Comparison of ENCODE assay signal across 8 cellular contexts in the genomic region with DNA sequence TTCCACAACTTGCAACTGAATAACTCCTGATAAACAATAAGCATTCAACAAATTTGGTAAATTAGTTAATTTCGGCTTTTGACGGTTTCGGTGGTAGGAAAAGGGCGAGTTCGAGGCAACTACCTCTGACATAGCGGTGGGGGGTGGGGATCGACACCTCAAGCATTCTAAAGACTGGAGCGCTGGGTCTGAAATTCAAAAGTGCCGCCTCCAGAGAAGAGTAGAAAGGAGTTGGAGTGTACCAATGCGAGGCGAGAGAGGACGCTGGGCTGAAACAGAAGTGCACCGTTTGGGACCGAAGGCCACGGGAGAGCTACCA. TPM values are rescaled to one million over a fixed set of nuclear protein-coding genes. Genes with fewer than 3 reads are reported as not detected.
DNase-seq lines count a peak whose midpoint lies in the region; ATAC-seq and TF ChIP-seq lines count a peak whose summit lies in the region.

No MANE protein-coding gene starts in this region.

- peak overlapping the region; percentile 97 for H3K27ac ChIP-seq in SU-DHL-6 (ENCODE audit: low read depth, low read length)

- H3K36me3 Mint-ChIP-seq in activated CD4-positive, alpha-beta T cell treated with anti-CD3 and anti-CD28 coated beads, Interleukin-2, amount 10 ng/mL, durations not matched to agents 7 days and 5 days (ENCODE audit: low read depth) = peaks cover 22% of the 10 kb centered on the region

- peak overlapping the region; percentile 90 for H3K4me2 ChIP-seq in SU-DHL-6 (ENCODE audit: low read depth, low read length, poor library complexity, severe bottlenecking)

- peak; percentile 59 for DNase-seq in activated CD4-positive, alpha-beta T cell treated with anti-CD3 and anti-CD28 coated beads, Interleukin-2, amount 10 ng/mL, durations not matched to agents 7 days and 5 days
- DNase-seq in activated CD4-positive, alpha-beta T cell treated with anti-CD3 and anti-CD28 coated beads, Interleukin-2, amount 50 U/mL, for 1 hour = no peak
- no peak for DNase-seq in fibroblast of mammary gland (ENCODE audit: low read depth)
- DNase-seq in renal cortical epithelial cell (ENCODE audit: low read depth) = peak; percentile 27
- DNase-seq in NCI-H1048 (lab: John Stamatoyannopoulos, UW) = no peak
- DNase-seq in activated CD8-positive, alpha-beta memory T cell treated with anti-CD3 and anti-CD28 coated beads for 24 hours = no peak

- H3K4me1 Mint-ChIP-seq in activated CD4-positive, alpha-beta T cell treated with anti-CD3 and anti-CD28 coated beads, Interleukin-2, amount 10 ng/mL, durations not matched to agents 7 days and 5 days = peaks cover 30% of the 10 kb centered on the region

- no peaks in the 10 kb centered on the region; the same call in 1 of the 2 replicates for H3K36me3 ChIP-seq in SU-DHL-6 (ENCODE audit: low read length)

- H2AFZ ChIP-seq in SU-DHL-6 (ENCODE audit: low read depth, low read length, severe bottlenecking) = no peak overlapping the region

- H3K4me3 ChIP-seq in SU-DHL-6 (ENCODE audit: insufficient read depth, low read length, poor library complexity, severe bottlenecking) (peak overlapping the region; percentile 83), fibroblast of mammary gland (ENCODE audit: control insufficient read depth, low read depth, low read length) (peak overlapping the region; percentile 71)

- no peaks in the 10 kb centered on the region for H3K27me3 ChIP-seq in SU-DHL-6 (ENCODE audit: low read length)

- TF ChIP-seq CTCF in SU-DHL-6 (IDR thresholded peaks at IDR 0.05; ENCODE audit: insufficient read depth, low read length, poor library complexity, severe bottlenecking) (no peak), fibroblast of mammary gland (conservative IDR thresholded peaks at IDR 0.05; ENCODE audit: control insufficient read depth, insufficient read depth, low read depth, low read length) (no peak)

- peaks cover 52% of the 10 kb centered on the region for H3K79me2 ChIP-seq in SU-DHL-6 (ENCODE audit: insufficient read depth, low read length)

- H3F3A ChIP-seq in SU-DHL-6 (ENCODE audit: insufficient read depth) = 0 out of 2 replicates have a peak, but pooled peaks cover 3% of the 10 kb centered on the region

- peak overlapping the region; percentile 97 for H3K27ac Mint-ChIP-seq in activated CD4-positive, alpha-beta T cell treated with anti-CD3 and anti-CD28 coated beads, Interleukin-2, amount 10 ng/mL, durations not matched to agents 7 days and 5 days

- peak; percentile 19 for ATAC-seq in HG02973 (IDR thresholded peaks at IDR 0.05; ENCODE audit: unreplicated experiment)

- H3K27me3 Mint-ChIP-seq in activated CD4-positive, alpha-beta T cell treated with anti-CD3 and anti-CD28 coated beads, Interleukin-2, amount 10 ng/mL, durations not matched to agents 7 days and 5 days = no peaks in the 10 kb centered on the region

- POLR2A ChIA-PET in activated CD4-positive, alpha-beta T cell treated with anti-CD3 and anti-CD28 coated beads, Interleukin-2, amount 10 ng/mL, durations not matched to agents 7 days and 5 days (lab: Charles Lee) = interaction anchor here (0.6 kb wide), 1 partner anchor 262 kb away, joined by 3 read pairs; no protein-coding TSS in a partner anchor

- H3K9me3 ChIP-seq in SU-DHL-6 (ENCODE audit: insufficient read depth, low read length) = no peaks in the 10 kb centered on the region

- peaks cover 4% of the 10 kb centered on the region; the same call in 1 of the 2 replicates for H4K20me1 ChIP-seq in SU-DHL-6 (ENCODE audit: low read depth, low read length)

- no peaks in the 10 kb centered on the region for H3K9me3 Mint-ChIP-seq in activated CD4-positive, alpha-beta T cell treated with anti-CD3 and anti-CD28 coated beads, Interleukin-2, amount 10 ng/mL, durations not matched to agents 7 days and 5 days

- CTCF ChIA-PET in activated CD4-positive, alpha-beta T cell treated with anti-CD3 and anti-CD28 coated beads, Interleukin-2, amount 10 ng/mL, durations not matched to agents 7 days and 5 days (lab: Charles Lee) = interaction anchor here (1.4 to 2.5 kb wide), 5 partner anchors 10 to 623 kb away, joined by 3 to 17 read pairs (median 6); a partner anchor contains a TSS

- peak overlapping the region; percentile 87 for H3K4me3 Mint-ChIP-seq in activated CD4-positive, alpha-beta T cell treated with anti-CD3 and anti-CD28 coated beads, Interleukin-2, amount 10 ng/mL, durations not matched to agents 7 days and 5 days

- H3K9ac ChIP-seq in SU-DHL-6 (ENCODE audit: low read length) = peak overlapping the region; percentile 95

- H3K9me2 ChIP-seq in SU-DHL-6 (replicated peaks; ENCODE audit: insufficient read depth, low read length) = no peaks in the 10 kb centered on the region

RNA-seq across cellular contexts. Expression of a gene that starts 0.7 kb away (rescaled TPM):
- 100 to 1,000 TPM; 157 to 159 TPM for total RNA-seq in activated CD4-positive, alpha-beta T cell treated with anti-CD3 and anti-CD28 coated beads, Interleukin-2, amount 10 ng/mL, durations not matched to agents 7 days and 5 days
- 6.8 and 40.7 TPM in 2 replicates for total RNA-seq in renal cortical epithelial cell

RNA-seq across cellular contexts. Expression of a gene that starts 0.9 kb away (rescaled TPM):
- 1 to 10 TPM; 1.1 to 1.4 TPM for total RNA-seq in activated CD4-positive, alpha-beta T cell treated with anti-CD3 and anti-CD28 coated beads, Interleukin-2, amount 10 ng/mL, durations not matched to agents 7 days and 5 days
- 1.2 and 2.8 TPM in 2 replicates for total RNA-seq in renal cortical epithelial cell

RNA-seq across cellular contexts. Expression of a gene that starts 12.4 kb away (rescaled TPM):
- 100 to 1,000 TPM in 1 of 2 experiments, 10 to 100 TPM in 1; 99.6 to 105 TPM for total RNA-seq in activated CD4-positive, alpha-beta T cell treated with anti-CD3 and anti-CD28 coated beads, Interleukin-2, amount 10 ng/mL, durations not matched to agents 7 days and 5 days
- total RNA-seq in renal cortical epithelial cell = 72.0 and 82.8 TPM in 2 replicates

Comparison
In these comparisons a context has a peak if more than half of its experiments do, and no peak if none do; other contexts are left out.
1. DNase-seq: peak in activated CD4-positive, alpha-beta T cell treated with anti-CD3 and anti-CD28 coated beads, Interleukin-2, amount 10 ng/mL, durations not matched to agents 7 days and 5 days (single experiment) and renal cortical epithelial cell (single experiment); none in activated CD4-positive, alpha-beta T cell treated with anti-CD3 and anti-CD28 coated beads, Interleukin-2, amount 50 U/mL, for 1 hour (single experiment), fibroblast of mammary gland (single experiment), NCI-H1048 (single experiment) and activated CD8-positive, alpha-beta memory T cell treated with anti-CD3 and anti-CD28 coated beads for 24 hours (single experiment).